ENCODE assay signal across 22 cellular contexts in the genomic region with DNA sequence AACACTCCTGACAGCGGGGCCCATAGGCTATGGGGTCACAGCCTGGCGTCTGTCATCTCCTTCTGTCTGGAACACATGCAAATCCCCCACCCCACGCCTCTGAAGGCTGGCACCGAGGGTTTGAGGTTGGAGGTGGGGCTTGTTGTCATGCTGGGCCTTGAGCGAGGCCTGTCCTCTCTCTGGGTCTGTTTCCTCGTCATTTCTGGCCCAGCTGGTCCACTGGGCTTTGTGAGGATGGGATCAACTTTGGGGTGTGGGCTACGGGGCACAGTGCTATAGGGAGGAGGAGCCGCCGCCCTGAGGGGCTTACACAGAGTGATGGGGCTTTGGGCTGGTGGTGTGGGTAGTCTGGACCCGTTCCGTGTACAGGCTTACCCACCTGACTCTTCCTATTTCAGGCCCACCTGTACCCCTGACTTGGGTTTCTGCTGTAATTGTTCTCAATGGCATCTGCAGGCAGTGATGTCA.
"Had no signal": no experiment of that assay in that cellular context is flagged by ENCODE, and none has a peak within 500 bp of the region (broad histone marks: within the 10 kb centered on the region; RNA-seq: fewer than 3 reads in every experiment).

No MANE protein-coding gene starts in this region.

- ATAC-seq: esophagus mucosa; gastrocnemius medialis; left lung; lower lobe of right lung; naive thymus-derived CD8-positive, alpha-beta T cell; stimulated activated memory B cell treated with anti-CD40 and anti-IgM and Interleukin-4, amounts not matched to agents 10 μg/mL and 1 μg/mL and 100 μg/mL, for 72 hours; stimulated activated naive CD8-positive, alpha-beta T cell treated with anti-CD3 and anti-CD28 coated beads, Interleukin-15, Interleukin-2, amounts not matched to agents 100 U/mL and 50 U/mL, for 24 hours had no signal

- H3K36me3 Mint-ChIP-seq: naive thymus-derived CD8-positive, alpha-beta T cell; stimulated activated memory B cell treated with anti-CD40 and anti-IgM and Interleukin-4, amounts not matched to agents 10 μg/mL and 1 μg/mL and 100 μg/mL, for 72 hours had no signal

- H3K4me1 ChIP-seq: left lung, lower lobe of right lung, prostate gland, upper lobe of left lung had no signal

- H2AFZ ChIP-seq: hepatocyte had no signal

- H3K4me2 ChIP-seq: hepatocyte had no signal

- H3K27ac ChIP-seq: epithelial cell of prostate, hepatocyte, left lung, lower lobe of right lung, prostate gland, sigmoid colon, thoracic aorta, tibial nerve, upper lobe of left lung had no signal

- H3K9me3 ChIP-seq: gastrocnemius medialis, left lung, lower lobe of right lung, prostate gland, right atrium auricular region, sigmoid colon, thoracic aorta, tibial nerve, upper lobe of left lung had no signal

- H3K79me2 ChIP-seq: hepatocyte had no signal

- H3K9me3 Mint-ChIP-seq: naive thymus-derived CD8-positive, alpha-beta T cell; nephron progenitor cell; stimulated activated memory B cell treated with anti-CD40 and anti-IgM and Interleukin-4, amounts not matched to agents 10 μg/mL and 1 μg/mL and 100 μg/mL, for 72 hours had no signal

- DNase-seq: cortex of kidney; effector CD4-positive, alpha-beta T cell; foreskin fibroblast; gastrocnemius medialis; left cardiac atrium; lower lobe of right lung; naive thymus-derived CD8-positive, alpha-beta T cell; nephron progenitor cell; sigmoid colon; stimulated activated CD4-positive, alpha-beta T cell treated with anti-CD3 and anti-CD28 coated beads, Interleukin-2, amount 100 ng/mL, for 24 hours; stimulated activated CD4-positive, alpha-beta T cell treated with anti-CD3 and anti-CD28 coated beads, Interleukin-4, amount 100 ng/mL, for 24 hours; stimulated activated naive CD8-positive, alpha-beta T cell treated with anti-CD3 and anti-CD28 coated beads, Interleukin-15, Interleukin-2, amounts not matched to agents 100 U/mL and 50 U/mL, for 24 hours; upper lobe of left lung had no signal

- H3K27ac Mint-ChIP-seq: naive thymus-derived CD8-positive, alpha-beta T cell; nephron progenitor cell; stimulated activated memory B cell treated with anti-CD40 and anti-IgM and Interleukin-4, amounts not matched to agents 10 μg/mL and 1 μg/mL and 100 μg/mL, for 72 hours had no signal

- H3K4me3 ChIP-seq: gastrocnemius medialis, hepatocyte, left lung, lower lobe of right lung, prostate gland, right atrium auricular region, sigmoid colon, thoracic aorta, tibial nerve, upper lobe of left lung had no signal

- H3K27me3 Mint-ChIP-seq: naive thymus-derived CD8-positive, alpha-beta T cell; stimulated activated memory B cell treated with anti-CD40 and anti-IgM and Interleukin-4, amounts not matched to agents 10 μg/mL and 1 μg/mL and 100 μg/mL, for 72 hours had no signal

- H3K27me3 ChIP-seq: gastrocnemius medialis, hepatocyte, left lung, right atrium auricular region, sigmoid colon, tibial nerve, upper lobe of left lung had no signal

- H3K4me3 Mint-ChIP-seq: naive thymus-derived CD8-positive, alpha-beta T cell; nephron progenitor cell; stimulated activated memory B cell treated with anti-CD40 and anti-IgM and Interleukin-4, amounts not matched to agents 10 μg/mL and 1 μg/mL and 100 μg/mL, for 72 hours had no signal

- H3K36me3 ChIP-seq: gastrocnemius medialis, left lung, lower lobe of right lung, prostate gland, thoracic aorta, upper lobe of left lung had no signal
